ENCODE assay signal across 8 cellular contexts in the genomic region with DNA sequence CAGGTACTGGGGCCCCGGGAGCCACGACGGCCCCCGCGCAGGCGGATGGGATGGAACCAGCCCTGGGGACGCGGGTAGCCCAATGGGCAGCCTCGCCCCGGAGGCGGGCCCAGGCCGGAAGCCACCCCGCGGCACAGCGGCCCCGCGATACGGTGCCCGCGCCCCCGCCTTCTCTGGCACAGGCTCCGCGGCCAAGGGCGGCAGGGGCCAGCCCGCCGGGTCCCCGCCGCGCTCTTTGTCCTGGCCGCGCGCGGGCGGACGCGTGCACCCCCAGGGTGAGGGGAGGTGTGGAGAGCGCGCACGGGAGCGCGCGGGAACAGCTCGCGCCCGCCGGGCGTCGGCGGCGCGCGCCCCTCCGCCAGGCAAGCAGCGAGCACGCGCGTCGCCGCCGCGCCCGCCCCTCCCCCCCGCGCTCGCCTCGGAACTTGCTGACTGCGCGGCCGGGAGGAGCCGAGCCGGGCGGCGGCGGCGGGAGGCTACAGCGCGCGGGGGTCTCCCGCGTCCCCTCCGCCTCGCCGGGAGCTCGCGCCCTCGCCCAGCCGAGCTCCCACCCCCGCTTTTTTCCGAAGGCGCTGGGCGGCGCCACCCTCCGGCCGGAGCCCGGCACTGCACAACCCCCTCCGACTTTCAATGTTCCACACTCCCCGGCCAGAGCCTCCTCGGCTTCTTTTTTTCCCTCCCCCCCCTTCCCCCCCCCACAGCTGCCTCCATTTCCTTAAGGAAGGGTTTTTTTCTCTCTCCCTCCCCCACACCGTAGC. TPM values are rescaled to one million over a fixed set of nuclear protein-coding genes. Genes with fewer than 3 reads are reported as not detected.
A peak's percentile ranks its signal among the peaks of the same experiment; 100 is the strongest.
DNase-seq lines count a peak whose midpoint lies in the region; ATAC-seq and TF ChIP-seq lines count a peak whose summit lies in the region.

A gene (plus strand): TSS at position 421 of the 758 bp plus-strand sequence. CDS start 1,438 bp downstream, outside the sequence.

- H3K4me1 ChIP-seq in liver (ENCODE audit: control insufficient read depth in 4 of 4, insufficient read depth in 4 of 4, low read length in 3 of 4): peaks cover 0 to 37% (median 20%) of the 10 kb centered on the region in 4 donors

- ATAC-seq in GM18867 (IDR thresholded peaks at IDR 0.05; ENCODE audit: unreplicated experiment) (peak; percentile 83), HG03097 (IDR thresholded peaks at IDR 0.05; ENCODE audit: low FRiP score, unreplicated experiment) (peak; percentile 85)

- peak within 1 kb of the TSS; percentile 68 to 77 for H3K9ac ChIP-seq in liver (ENCODE audit: low read depth in 1 of 2, low read length in 2 of 2)

- peak in 1 of 2 donors; percentile 50 for TF ChIP-seq RAD21 in liver (IDR thresholded peaks at IDR 0.05)

- 1% methylated on average over 99 of the region's 99 CpGs for WGBS in liver

- DNase-seq in AG08396 (ENCODE audit: low spot score): peak; percentile 86
- DNase-seq in NCI-H510A treated with DMSO at 0.1 percent for 48 hours (lab: John Stamatoyannopoulos, UW): peak; percentile 78
- DNase-seq in activated CD4-positive, alpha-beta T cell treated with anti-CD3 and anti-CD28 coated beads, Interleukin-2, amount 50 U/mL, for 4 hours: peak; percentile 72 to 74
- peak; percentile 83 for DNase-seq in dermis blood vessel endothelial cell
- DNase-seq in stimulated activated CD4-positive, alpha-beta T cell treated with anti-CD3 and anti-CD28 coated beads, Interleukin-4, amount 100 ng/mL, for 24 hours: peak; percentile 77

- H3K4me3 ChIP-seq in liver (ENCODE audit: low read depth in 1 of 3, low read length in 3 of 3): peak within 1 kb of the TSS; percentile 79 to 99 (median 92)

- H3K36me3 ChIP-seq in liver (ENCODE audit: control insufficient read depth in 4 of 4, insufficient read depth in 3 of 4, low read depth in 1 of 4, low read length in 3 of 4): peaks cover 0 to 2% (median 0%) of the 10 kb centered on the region in 4 donors

- peak; percentile 70 for TF ChIP-seq CTCF in liver (IDR thresholded peaks at IDR 0.05; ENCODE audit: low read depth, low read length, missing input control)

- H3K27ac ChIP-seq in liver (ENCODE audit: low read depth in 1 of 2, low read length in 2 of 2): peak within 1 kb of the TSS; percentile 77 to 88

- H3K9me3 ChIP-seq in liver (ENCODE audit: control insufficient read depth in 4 of 4, low read length in 3 of 4): no peaks in the 10 kb centered on the region

- H3K27me3 ChIP-seq in liver (ENCODE audit: control insufficient read depth in 4 of 4, insufficient read depth in 4 of 4, low read length in 3 of 4): no peaks in the 10 kb centered on the region

TF ChIP-seq in liver, 16 proteins besides CTCF, POLR2A, EP300 and RAD21:
- TF ChIP-seq GABPA (IDR thresholded peaks at IDR 0.05 in 1 of 2, conservative IDR thresholded peaks at IDR 0.05 in 1 of 2) (peak in 1 of 2 donors; percentile 45), JUND (IDR thresholded peaks at IDR 0.05) (no peak), EGR1 (IDR thresholded peaks at IDR 0.05; ENCODE audit: low read depth in 2 of 2) (peak in 1 of 2 donors; percentile 29)

RNA-seq across cellular contexts. Expression of the gene that starts here (rescaled TPM):
- total RNA-seq in dermis blood vessel endothelial cell (51.9 and 75.2 TPM in 2 replicates), liver (10 to 100 TPM; 30.6 to 51.5 TPM)
- polyA plus RNA-seq in liver: 10 to 100 TPM; 21.3 to 33.3 TPM

Comparison
In these comparisons a context has a peak if more than half of its experiments do, and no peak if none do; other contexts are left out.
1. Peak in every context shown above with its lines: DNase-seq, ATAC-seq, H3K4me3 ChIP-seq and H3K27ac ChIP-seq.